26 cellular contexts compared by ENCODE assay signal in the genomic region with DNA sequence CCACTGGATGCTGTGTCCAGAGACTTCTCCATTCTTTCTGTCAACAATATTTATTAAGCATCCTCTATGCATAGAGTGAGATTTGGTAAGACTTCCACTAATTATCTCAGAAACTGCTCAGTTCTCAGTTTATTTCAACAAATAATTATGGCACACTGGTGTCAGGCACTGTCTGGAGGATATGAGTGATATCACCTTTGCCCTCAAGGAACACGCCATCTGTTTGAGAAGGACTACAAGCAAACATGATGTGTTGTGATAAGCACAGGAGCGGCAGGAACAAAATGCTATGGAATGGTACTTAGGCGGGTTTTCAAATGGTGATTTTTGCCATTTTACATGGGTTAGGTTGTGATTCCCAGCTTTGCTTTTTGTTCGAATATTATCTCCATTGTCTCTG.
DNase-seq lines count a peak whose midpoint lies in the region; ATAC-seq, FAIRE-seq and TF ChIP-seq lines count a peak whose summit lies in the region.
"Had no signal": no experiment of that assay in that cellular context is flagged by ENCODE, and none has a peak within 500 bp of the region (broad histone marks: within the 10 kb centered on the region; RNA-seq: fewer than 3 reads in every experiment).

No MANE protein-coding gene starts in this region.

- peak; percentile 14 for FAIRE-seq in GM12892 (lab: Jason Lieb, UNC)
- FAIRE-seq: kidney had no signal

- ATAC-seq in activated T-helper 17 cell treated with anti-CD3 and anti-CD28 coated beads, Interleukin-2, amount 50 U/mL, for 72 hours (replicated peaks) = no peak
- ATAC-seq in foreskin keratinocyte = no peak
- ATAC-seq: lower lobe of right lung, WTC11 had no signal

- H3K4me1 Mint-ChIP-seq in activated T-helper 17 cell treated with anti-CD3 and anti-CD28 coated beads, Interleukin-2, amount 50 U/mL, for 72 hours = peaks cover 14% of the 10 kb centered on the region
- peaks cover 11% of the 10 kb centered on the region for H3K4me1 Mint-ChIP-seq in activated CD4-positive, alpha-beta T cell treated with anti-CD3 and anti-CD28 coated beads, Interleukin-2, amount 10 ng/mL, durations not matched to agents 24 days and 14 days

- intact Hi-C loops in activated CD4-positive, alpha-beta T cell treated with anti-CD3 and anti-CD28 coated beads, Interleukin-2, amount 10 ng/mL, durations not matched to agents 24 days and 14 days (cut with micrococcal nuclease) = loop anchor here (5.0 kb wide), 1 partner anchor 147 kb away; no protein-coding TSS in a partner anchor

- H3K36me3 Mint-ChIP-seq in activated T-helper 17 cell treated with anti-CD3 and anti-CD28 coated beads, Interleukin-2, amount 50 U/mL, for 72 hours (ENCODE audit: low read depth) = no peaks in the 10 kb centered on the region
- H3K36me3 Mint-ChIP-seq in activated CD4-positive, alpha-beta T cell treated with anti-CD3 and anti-CD28 coated beads, Interleukin-2, amount 10 ng/mL, durations not matched to agents 24 days and 14 days (ENCODE audit: low read depth) = peaks cover 16% of the 10 kb centered on the region
- H3K36me3 Mint-ChIP-seq: activated naive CD8-positive, alpha-beta T cell treated with anti-CD3 and anti-CD28 coated beads for 36 hours; WTC11 had no signal

- H3K27ac Mint-ChIP-seq in activated T-helper 17 cell treated with anti-CD3 and anti-CD28 coated beads, Interleukin-2, amount 50 U/mL, for 72 hours = peak overlapping the region; percentile 32
- no peak overlapping the region for H3K27ac Mint-ChIP-seq in activated CD4-positive, alpha-beta T cell treated with anti-CD3 and anti-CD28 coated beads, Interleukin-2, amount 10 ng/mL, durations not matched to agents 24 days and 14 days
- H3K27ac Mint-ChIP-seq: activated naive CD8-positive, alpha-beta T cell treated with anti-CD3 and anti-CD28 coated beads for 36 hours; WTC11 had no signal

- H3K9ac ChIP-seq in skeletal muscle satellite cell (ENCODE audit: low read depth, low read length) = peak overlapping the region; percentile 53

- no peak for TF ChIP-seq CTCF in foreskin keratinocyte (conservative IDR thresholded peaks at IDR 0.05)

- peaks cover 8% of the 10 kb centered on the region for H3K27me3 Mint-ChIP-seq in activated T-helper 17 cell treated with anti-CD3 and anti-CD28 coated beads, Interleukin-2, amount 50 U/mL, for 72 hours
- peaks cover 5% of the 10 kb centered on the region for H3K27me3 Mint-ChIP-seq in activated CD4-positive, alpha-beta T cell treated with anti-CD3 and anti-CD28 coated beads, Interleukin-2, amount 10 ng/mL, durations not matched to agents 24 days and 14 days
- H3K27me3 Mint-ChIP-seq: B cell had no signal

- DNase-seq in GM12892 (ENCODE audit: insufficient read length) (no peak), foreskin keratinocyte (no peak), Kasumi-1 (lab: John Stamatoyannopoulos, UW) (no peak), HCEC 1CT (no peak)
- DNase-seq in activated CD4-positive, alpha-beta T cell treated with anti-CD3 and anti-CD28 coated beads, Interleukin-2, amount 10 ng/mL, durations not matched to agents 24 days and 14 days = no peak
- DNase-seq: activated CD4-positive, alpha-beta T cell treated with anti-CD3 and anti-CD28 coated beads, Interleukin-2, amount 50 U/mL, for 48 hours; activated CD8-positive, alpha-beta memory T cell treated with anti-CD3 and anti-CD28 coated beads, Interleukin-2, amount 50 U/mL, for 48 hours; activated effector memory CD4-positive, alpha-beta T cell treated with Interleukin-2 at 50 U/mL for 16 hours; activated naive CD8-positive, alpha-beta T cell treated with anti-CD3 and anti-CD28 coated beads for 36 hours; DMS53; erythroblast; kidney; lower lobe of right lung; NCI-H1092; NCI-H187 treated with DMSO at 0.1 percent for 48 hours; NCI-H526; RPMI8226; transverse colon had no signal

- H3K27me3 ChIP-seq in foreskin keratinocyte (no peaks in the 10 kb centered on the region), skeletal muscle satellite cell (ENCODE audit: control insufficient read depth, insufficient read depth, low read length) (no peaks in the 10 kb centered on the region)
- H3K27me3 ChIP-seq: ascending aorta, transverse colon had no signal

- H3K9me3 ChIP-seq in skeletal muscle satellite cell (replicated peaks; ENCODE audit: low read length) = no peaks in the 10 kb centered on the region
- H3K9me3 ChIP-seq: ascending aorta, lower lobe of right lung, prostate gland, transverse colon had no signal

- H3K4me2 ChIP-seq in skeletal muscle satellite cell (ENCODE audit: low read length) = peak overlapping the region; percentile 19

- H3K4me1 ChIP-seq in foreskin keratinocyte (peaks cover 25% of the 10 kb centered on the region), skeletal muscle satellite cell (ENCODE audit: control insufficient read depth, insufficient read depth, low read length) (peaks cover 35% of the 10 kb centered on the region)
- H3K4me1 ChIP-seq: ascending aorta, lower lobe of right lung, prostate gland, transverse colon had no signal

- no peaks in the 10 kb centered on the region for H3K9me3 Mint-ChIP-seq in activated T-helper 17 cell treated with anti-CD3 and anti-CD28 coated beads, Interleukin-2, amount 50 U/mL, for 72 hours
- peaks cover 7% of the 10 kb centered on the region for H3K9me3 Mint-ChIP-seq in activated CD4-positive, alpha-beta T cell treated with anti-CD3 and anti-CD28 coated beads, Interleukin-2, amount 10 ng/mL, durations not matched to agents 24 days and 14 days
- H3K9me3 Mint-ChIP-seq: activated naive CD8-positive, alpha-beta T cell treated with anti-CD3 and anti-CD28 coated beads for 36 hours; neural crest cell; WTC11 had no signal

- TF ChIP-seq POLR2A in GM12892 (IDR thresholded peaks at IDR 0.05; ENCODE audit: low read depth, low read length) = no peak

- peak overlapping the region; percentile 31 for H3K4me3 Mint-ChIP-seq in activated T-helper 17 cell treated with anti-CD3 and anti-CD28 coated beads, Interleukin-2, amount 50 U/mL, for 72 hours
- H3K4me3 Mint-ChIP-seq in activated CD4-positive, alpha-beta T cell treated with anti-CD3 and anti-CD28 coated beads, Interleukin-2, amount 10 ng/mL, durations not matched to agents 24 days and 14 days = no peak overlapping the region
- H3K4me3 Mint-ChIP-seq: activated naive CD8-positive, alpha-beta T cell treated with anti-CD3 and anti-CD28 coated beads for 36 hours; B cell; neural crest cell; WTC11 had no signal

- peak overlapping the region; percentile 42 for H3K27ac ChIP-seq in foreskin keratinocyte
- H3K27ac ChIP-seq: ascending aorta, HL-60, lower lobe of right lung, prostate gland, transverse colon had no signal

- H3K36me3 ChIP-seq in skeletal muscle satellite cell (ENCODE audit: insufficient read depth, low read length) = peaks cover 5% of the 10 kb centered on the region
- H3K36me3 ChIP-seq: ascending aorta, lower lobe of right lung, prostate gland, transverse colon had no signal

- peak overlapping the region; percentile 8 for H3K4me3 ChIP-seq in skeletal muscle satellite cell (ENCODE audit: low read length)
- H3K4me3 ChIP-seq: ascending aorta, lower lobe of right lung, prostate gland, transverse colon had no signal
